Comparison of ENCODE assay signal across 8 cellular contexts in genomic region chr20:5714261-5715041, GRCh38. TPM values are rescaled to one million over a fixed set of nuclear protein-coding genes. Genes with fewer than 3 reads are reported as not detected.
DNase-seq lines count a peak whose midpoint lies in the region; ATAC-seq and TF ChIP-seq lines count a peak whose summit lies in the region.

No MANE protein-coding gene starts in this region.

- no peak for TF ChIP-seq CTCF in endodermal cell (conservative IDR thresholded peaks at IDR 0.05)
- no peak for TF ChIP-seq CTCF in A673 (conservative IDR thresholded peaks at IDR 0.05; ENCODE audit: low read depth, low read length)

- BruUV-seq in A673 (replicated peaks; lab: Mats Ljungman, UMichigan), result no TSS peak

- intact Hi-C loops in A673 (cut with micrococcal nuclease; ENCODE audit: unreplicated experiment), result no loop called here

- no peak overlapping the region for H3K27ac ChIP-seq in endodermal cell (ENCODE audit: low read depth, low read length)
- no peak overlapping the region for H3K27ac ChIP-seq in A673 (ENCODE audit: low read depth, low read length, poor library complexity, severe bottlenecking)

- CTCF ChIA-PET in A673 (lab: Charles Lee), result no interaction called here

- H3K4me1 ChIP-seq in endodermal cell (ENCODE audit: control insufficient read depth, insufficient read depth, low read length) (peaks cover 6% of the 10 kb centered on the region), A673 (ENCODE audit: insufficient read depth, low read length, poor library complexity, severe bottlenecking) (no peaks in the 10 kb centered on the region)

- POLR2A ChIA-PET in A673 (lab: Charles Lee; ENCODE audit: low non-redundant PET), result no interaction called here

- no peaks in the 10 kb centered on the region for H3K36me3 Mint-ChIP-seq in endodermal cell (ENCODE audit: low read depth)

- H3K9me3 Mint-ChIP-seq in endodermal cell, result no peaks in the 10 kb centered on the region

- H3K4me3 ChIP-seq in endodermal cell (ENCODE audit: low read length), result no peak overlapping the region
- no peak overlapping the region for H3K4me3 ChIP-seq in A673 (ENCODE audit: low read depth, low read length, poor library complexity, severe bottlenecking)

- no peaks in the 10 kb centered on the region for H3K9me3 ChIP-seq in endodermal cell (ENCODE audit: control insufficient read depth, low read length)
- H3K9me3 ChIP-seq in A673 (ENCODE audit: low read depth, low read length, poor library complexity, severe bottlenecking), result no peaks in the 10 kb centered on the region

- no peak overlapping the region for H3K4me3 Mint-ChIP-seq in endodermal cell

- no peak overlapping the region for H3K9ac ChIP-seq in endodermal cell (ENCODE audit: extremely low read depth, low read length, poor library complexity, severe bottlenecking)

- in situ Hi-C loops in KBM-7 (cut with MboI; ENCODE audit: low pct_unique_long_range_greater_than_20kb, low sequenced_read_pairs), result no loop called here

- no peaks in the 10 kb centered on the region for H3K36me3 ChIP-seq in endodermal cell (ENCODE audit: control insufficient read depth, insufficient read depth, low read length)
- H3K36me3 ChIP-seq in A673 (ENCODE audit: insufficient read depth, low read length, poor library complexity, severe bottlenecking), result no peaks in the 10 kb centered on the region

- ATAC-seq in GM18861 (IDR thresholded peaks at IDR 0.05; ENCODE audit: unreplicated experiment), result no peak

- WGBS in endodermal cell (ENCODE audit: insufficient coverage in 1 of 2, insufficient read length in 1 of 2), 2 experiments, result 67 to 87% methylated on average over 2 to 4 of the region's 4 CpGs

- peaks cover 71% of the 10 kb centered on the region for H3K27me3 Mint-ChIP-seq in endodermal cell (ENCODE audit: insufficient read depth)

- peaks cover 11% of the 10 kb centered on the region for H3K4me1 Mint-ChIP-seq in endodermal cell

- H3K27me3 ChIP-seq in endodermal cell (ENCODE audit: control insufficient read depth, insufficient read depth, low read length, poor library complexity, severe bottlenecking) (peaks cover 36% of the 10 kb centered on the region), A673 (replicated peaks; ENCODE audit: insufficient read depth, low read depth, low read length, poor library complexity) (no peaks in the 10 kb centered on the region)

- DNase-seq in KBM-7, result peak; percentile 61
- DNase-seq in activated CD4-positive, alpha-beta T cell treated with anti-CD3 and anti-CD28 coated beads for 1 hour, result peak; percentile 59
- DNase-seq in endodermal cell, result peak; percentile 47
- peak; percentile 24 to 30 for DNase-seq in stimulated activated CD4-positive, alpha-beta T cell treated with anti-CD3 and anti-CD28 coated beads, Interleukin-15, amount 100 ng/mL, for 48 hours (ENCODE audit: low read depth in 2 of 2)
- DNase-seq in GOT3 (lab: John Stamatoyannopoulos, UW), result no peak
- no peak for DNase-seq in A673 (ENCODE audit: low spot score)
- DNase-seq in kidney glomerular epithelial cell (lab: John Stamatoyannopoulos, UW), result no peak

- no peak overlapping the region for H3K27ac Mint-ChIP-seq in endodermal cell

RNA-seq across cellular contexts. Expression of gene SHLD1, which starts 35.8 kb away (rescaled TPM):
- total RNA-seq in endodermal cell (1 to 10 TPM; 4.0 to 6.6 TPM), A673 (2021) (5.8 and 7.1 TPM in 2 replicates)
- polyA plus RNA-seq in endodermal cell (2013, experiment 1 of 2), result 6.7 TPM
- polyA plus RNA-seq in endodermal cell (2013, experiment 2 of 2), result 7.5 TPM

Comparison
In these comparisons a context has a peak if more than half of its experiments do, and no peak if none do; other contexts are left out.
1. DNase-seq: peak in KBM-7 (single experiment), activated CD4-positive, alpha-beta T cell treated with anti-CD3 and anti-CD28 coated beads for 1 hour (single experiment), endodermal cell (single experiment) and stimulated activated CD4-positive, alpha-beta T cell treated with anti-CD3 and anti-CD28 coated beads, Interleukin-15, amount 100 ng/mL, for 48 hours (2 of 2); none in GOT3 (single experiment), A673 (single experiment) and kidney glomerular epithelial cell (single experiment).